30 cellular contexts compared by ENCODE assay signal in genomic region chr5:74092761-74093160, GRCh38.
"Had no signal": no experiment of that assay in that cellular context is flagged by ENCODE, and none has a peak within 500 bp of the region (broad histone marks: within the 10 kb centered on the region; RNA-seq: fewer than 3 reads in every experiment).

No MANE protein-coding gene starts in this region.

- H3K4me3 Mint-ChIP-seq: dendritic cell treated with granulocyte-macrophage colony-stimulating factor and Interleukin-4, amounts not matched to agents 40 ng/mL and 50 ng/mL, for 4 days; endodermal cell; immature natural killer cell; naive thymus-derived CD4-positive, alpha-beta T cell; nephron; neural progenitor cell; stimulated activated naive CD8-positive, alpha-beta T cell treated with anti-CD3 and anti-CD28 coated beads, Interleukin-15, amount 100 ng/mL, for 72 hours had no signal

- H3K4me2 ChIP-seq: neural progenitor cell, smooth muscle cell had no signal

- H3K4me3 ChIP-seq: esophagus squamous epithelium, heart right ventricle, neural progenitor cell, right atrium auricular region, smooth muscle cell, suprapubic skin, transverse colon, vagina had no signal

- H3K4me1 Mint-ChIP-seq: immature natural killer cell; naive thymus-derived CD4-positive, alpha-beta T cell; neural progenitor cell; stimulated activated naive CD8-positive, alpha-beta T cell treated with anti-CD3 and anti-CD28 coated beads, Interleukin-15, amount 100 ng/mL, for 72 hours had no signal

- H3K27ac Mint-ChIP-seq: dendritic cell treated with granulocyte-macrophage colony-stimulating factor and Interleukin-4, amounts not matched to agents 40 ng/mL and 50 ng/mL, for 4 days; endodermal cell; immature natural killer cell; naive thymus-derived CD4-positive, alpha-beta T cell; neural progenitor cell; progenitor cell of endocrine pancreas had no signal

- H3K27me3 ChIP-seq: esophagus squamous epithelium, heart right ventricle, neural progenitor cell, right atrium auricular region, suprapubic skin, transverse colon, vagina had no signal

- H3K9me3 ChIP-seq: esophagus squamous epithelium, heart right ventricle, right atrium auricular region, suprapubic skin, transverse colon, vagina had no signal

- DNase-seq: effector CD8-positive, alpha-beta T cell; endodermal cell; erythroblast; esophagus squamous epithelium; foreskin melanocyte; glutamatergic neuron; heart right ventricle; hypothalamus; immature natural killer cell; islet precursor cell; kidney glomerular epithelial cell; mesenchymal stem cell; midbrain; naive thymus-derived CD4-positive, alpha-beta T cell; stimulated activated CD4-positive, alpha-beta T cell treated with anti-CD3 and anti-CD28 coated beads, Interleukin-12 subunit alpha, Interleukin-12 subunit beta, amount 100 ng/mL, for 4 hours; stimulated activated CD4-positive, alpha-beta T cell treated with anti-CD3 and anti-CD28 coated beads, Interleukin-1b, Interleukin-23, amount 100 ng/mL, for 48 hours; stimulated activated CD4-positive, alpha-beta T cell treated with anti-CD3 and anti-CD28 coated beads, Interleukin-4, amount 100 ng/mL, for 1 hour; stimulated activated CD8-positive, alpha-beta memory T cell treated with anti-CD3 and anti-CD28 coated beads, Interleukin-4, amount 100 ng/mL, for 48 hours; stimulated activated naive CD4-positive, alpha-beta T cell; stimulated activated naive CD8-positive, alpha-beta T cell treated with anti-CD3 and anti-CD28 coated beads, Interleukin-15, amount 100 ng/mL, for 72 hours; transverse colon had no signal

- H3K9ac ChIP-seq: neural progenitor cell, parathyroid adenoma had no signal

- H3K9me3 Mint-ChIP-seq: dendritic cell treated with granulocyte-macrophage colony-stimulating factor and Interleukin-4, amounts not matched to agents 40 ng/mL and 50 ng/mL, for 4 days; endodermal cell; stimulated activated naive CD8-positive, alpha-beta T cell treated with anti-CD3 and anti-CD28 coated beads, Interleukin-15, amount 100 ng/mL, for 72 hours had no signal

- H3K79me2 ChIP-seq: parathyroid adenoma had no signal

- H2AFZ ChIP-seq: neural progenitor cell, parathyroid adenoma had no signal

- H3K36me3 ChIP-seq: esophagus squamous epithelium, heart right ventricle, right atrium auricular region, suprapubic skin, transverse colon, vagina had no signal

- H3K36me3 Mint-ChIP-seq: immature natural killer cell; naive thymus-derived CD4-positive, alpha-beta T cell; neural progenitor cell had no signal

- H3K27ac ChIP-seq: esophagus squamous epithelium, heart right ventricle, neural progenitor cell, parathyroid adenoma, right atrium auricular region, suprapubic skin, transverse colon, vagina had no signal

- H3K4me1 ChIP-seq: neural progenitor cell, parathyroid adenoma, suprapubic skin had no signal
